19 cellular contexts compared by ENCODE assay signal in the genomic region with DNA sequence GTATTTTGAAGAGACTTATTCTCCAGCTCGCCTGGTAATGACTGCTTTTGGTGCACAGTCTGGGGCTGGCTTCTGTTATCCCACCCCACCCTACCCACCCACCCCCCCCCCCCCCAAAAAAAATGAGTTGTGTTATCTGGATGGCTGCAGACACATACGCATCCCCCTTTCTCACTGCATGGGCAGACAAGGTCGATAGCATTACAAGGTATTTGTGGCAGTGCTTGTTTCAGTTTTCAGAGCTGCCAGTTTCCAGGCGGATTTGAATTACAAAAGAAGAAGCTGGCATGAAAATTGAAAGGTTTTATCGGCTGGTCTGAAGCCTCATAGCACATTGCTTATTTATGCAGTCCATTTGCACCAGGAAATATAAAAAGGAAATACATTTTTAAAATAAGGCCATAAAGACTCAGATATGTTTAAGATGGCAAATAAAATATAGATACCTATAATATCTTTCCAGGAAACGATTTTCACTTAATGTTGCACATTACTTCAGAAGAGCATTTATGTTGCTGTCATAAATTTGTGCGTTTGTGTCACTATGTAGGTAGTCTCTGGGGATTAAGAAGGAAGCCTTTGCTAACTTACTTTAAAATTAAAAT.
DNase-seq lines count a peak whose midpoint lies in the region; ATAC-seq, FAIRE-seq and TF ChIP-seq lines count a peak whose summit lies in the region.
"Had no signal": no experiment of that assay in that cellular context is flagged by ENCODE, and none has a peak within 500 bp of the region (broad histone marks: within the 10 kb centered on the region; RNA-seq: fewer than 3 reads in every experiment).

No MANE protein-coding gene starts in this region.

- 74 to 80% methylated on average over 7 of the region's 7 CpGs for WGBS in testis, 2 donors
- WGBS in lower leg skin, 2 donors = 74 to 81% methylated on average over 7 of the region's 7 CpGs

- peak overlapping the region in 3 of 5 experiments; percentile 51 to 83 (median 52) for H3K27ac Mint-ChIP-seq in brain
- H3K27ac Mint-ChIP-seq in stimulated activated naive B cell treated with anti-CD40 and anti-IgM and Interleukin-4, amounts not matched to agents 10 μg/mL and 1 μg/mL and 100 μg/mL, for 72 hours = peak overlapping the region; percentile 20

- no peak overlapping the region for H3K27ac ChIP-seq in testis
- H3K27ac ChIP-seq: parathyroid adenoma, PC-9, thyroid gland had no signal

- no peaks in the 10 kb centered on the region for H3K27me3 Mint-ChIP-seq in brain
- no peaks in the 10 kb centered on the region for H3K27me3 Mint-ChIP-seq in stimulated activated naive B cell treated with anti-CD40 and anti-IgM and Interleukin-4, amounts not matched to agents 10 μg/mL and 1 μg/mL and 100 μg/mL, for 72 hours

- no peak overlapping the region for H3K4me3 ChIP-seq in testis
- H3K4me3 ChIP-seq in lower leg skin (ENCODE audit: low read depth, poor library complexity, severe bottlenecking) = no peak overlapping the region
- H3K4me3 ChIP-seq: PC-9, thyroid gland had no signal

- H3K4me1 ChIP-seq in testis = no peaks in the 10 kb centered on the region
- H3K4me1 ChIP-seq: parathyroid adenoma, thyroid gland had no signal

- DNase-seq in GM12891 (ENCODE audit: insufficient read length, low spot score) = no peak
- DNase-seq in NCI-H526 (lab: John Stamatoyannopoulos, UW) = peak; percentile 63 to 73
- DNase-seq in stimulated activated naive B cell treated with anti-CD40 and anti-IgM and Interleukin-4, amounts not matched to agents 10 μg/mL and 1 μg/mL and 100 μg/mL, for 72 hours = no peak
- no peak for DNase-seq in testis
- DNase-seq in lower leg skin (ENCODE audit: low spot score in 2 of 2) = no peak
- DNase-seq: activated effector memory CD4-positive, alpha-beta T cell treated with Interleukin-2 at 50 U/mL for 16 hours; amniotic stem cell; C1 segment of cervical spinal cord; DMS79; GOT3; Kasumi-1; NCI-H1436 treated with DMSO at 0.1 percent for 48 hours; NCI-H446; PC-9; thyroid gland had no signal

- no peaks in the 10 kb centered on the region for H3K36me3 Mint-ChIP-seq in brain
- H3K36me3 Mint-ChIP-seq in stimulated activated naive B cell treated with anti-CD40 and anti-IgM and Interleukin-4, amounts not matched to agents 10 μg/mL and 1 μg/mL and 100 μg/mL, for 72 hours = peaks cover 2 to 7% of the 10 kb centered on the region in 2 donors

- peak; percentile 42 to 49 for ATAC-seq in stimulated activated naive B cell treated with anti-CD40 and anti-IgM and Interleukin-4, amounts not matched to agents 10 μg/mL and 1 μg/mL and 100 μg/mL, for 72 hours (replicated peaks)
- ATAC-seq in HG03108 (IDR thresholded peaks at IDR 0.05; ENCODE audit: unreplicated experiment) = no peak
- ATAC-seq: left lobe of liver had no signal

- peaks cover 42% of the 10 kb centered on the region for H3K4me1 Mint-ChIP-seq in brain
- H3K4me1 Mint-ChIP-seq in stimulated activated naive B cell treated with anti-CD40 and anti-IgM and Interleukin-4, amounts not matched to agents 10 μg/mL and 1 μg/mL and 100 μg/mL, for 72 hours = peaks cover 15 to 35% of the 10 kb centered on the region in 2 donors

- TF ChIP-seq POLR2A in GM12891 (IDR thresholded peaks at IDR 0.05; ENCODE audit: low read depth, low read length) (no peak), testis (IDR thresholded peaks at IDR 0.05) (no peak), lower leg skin (IDR thresholded peaks at IDR 0.05) (no peak)

- peak overlapping the region in 3 of 5 experiments; percentile 35 to 63 (median 43) for H3K4me3 Mint-ChIP-seq in brain
- peak overlapping the region; percentile 48 to 62 for H3K4me3 Mint-ChIP-seq in stimulated activated naive B cell treated with anti-CD40 and anti-IgM and Interleukin-4, amounts not matched to agents 10 μg/mL and 1 μg/mL and 100 μg/mL, for 72 hours

- TF ChIP-seq CTCF in brain (conservative IDR thresholded peaks at IDR 0.05) (no peak), testis (IDR thresholded peaks at IDR 0.05) (no peak), lower leg skin (IDR thresholded peaks at IDR 0.05) (no peak)

- no peaks in the 10 kb centered on the region for H3K36me3 ChIP-seq in testis (ENCODE audit: low read depth, missing control alignments)
- H3K36me3 ChIP-seq: thyroid gland had no signal

- FAIRE-seq in GM12891 (lab: Jason Lieb, UNC) = peak; percentile 87

- no peaks in the 10 kb centered on the region for H3K27me3 ChIP-seq in testis
- H3K27me3 ChIP-seq: thyroid gland had no signal

- H3K9me3 Mint-ChIP-seq in brain = no peaks in the 10 kb centered on the region
- no peaks in the 10 kb centered on the region for H3K9me3 Mint-ChIP-seq in stimulated activated naive B cell treated with anti-CD40 and anti-IgM and Interleukin-4, amounts not matched to agents 10 μg/mL and 1 μg/mL and 100 μg/mL, for 72 hours

- H3K9me3 ChIP-seq in testis = no peaks in the 10 kb centered on the region
- H3K9me3 ChIP-seq: thyroid gland had no signal

- intact Hi-C loops in testis (cut with DNase I; ENCODE audit: low total_unique reads) (no loop called here), lower leg skin (cut with DNase I; ENCODE audit: low total_unique reads) (loop anchor here (10.0 kb wide), 1 partner anchor 723 kb away; no protein-coding TSS in a partner anchor)

TF ChIP-seq in GM12891, 5 proteins besides CTCF, POLR2A, EP300 and RAD21:
- no peak for TF ChIP-seq POLR2AphosphoS5 (IDR thresholded peaks at IDR 0.05; ENCODE audit: low read depth, low read length)
- TF ChIP-seq PAX5 (IDR thresholded peaks at IDR 0.05; ENCODE audit: insufficient read depth, low read length, severe bottlenecking) = no peak
- TF ChIP-seq SPI1 (IDR thresholded peaks at IDR 0.05; ENCODE audit: low read depth, low read length) = no peak
- no peak for TF ChIP-seq POU2F2 (IDR thresholded peaks at IDR 0.05; ENCODE audit: low read depth, low read length)
- TF ChIP-seq TAF1 (IDR thresholded peaks at IDR 0.05; ENCODE audit: low read depth, low read length) = no peak

Comparison
In these comparisons a context has a peak if more than half of its experiments do, and no peak if none do; other contexts are left out.
1. DNase-seq: peak in NCI-H526 (2 of 2); none in GM12891 (single experiment), stimulated activated naive B cell treated with anti-CD40 and anti-IgM and Interleukin-4, amounts not matched to agents 10 μg/mL and 1 μg/mL and 100 μg/mL, for 72 hours (single experiment), testis (single experiment) and lower leg skin (0 of 2).